ENCODE assay signal across 9 cellular contexts in genomic region chr16:24906199-24906808, GRCh38.
DNase-seq lines count a peak whose midpoint lies in the region; ATAC-seq and TF ChIP-seq lines count a peak whose summit lies in the region.
"Had no signal": no experiment of that assay in that cellular context is flagged by ENCODE, and none has a peak within 500 bp of the region (broad histone marks: within the 10 kb centered on the region; RNA-seq: fewer than 3 reads in every experiment).

No MANE protein-coding gene starts in this region.

- no peaks in the 10 kb centered on the region for H3K27me3 ChIP-seq in body of pancreas
- no peaks in the 10 kb centered on the region for H3K27me3 ChIP-seq in lower lobe of right lung (ENCODE audit: low read depth)

- no peak overlapping the region for H3K4me3 ChIP-seq in HFF-Myc (replicated peaks; ENCODE audit: low read depth, low read length)
- no peak overlapping the region for H3K4me3 ChIP-seq in body of pancreas
- no peak overlapping the region for H3K4me3 ChIP-seq in lower lobe of right lung

- H3K36me3 Mint-ChIP-seq in activated naive CD8-positive, alpha-beta T cell treated with anti-CD3 and anti-CD28 coated beads, Interleukin-2, amount 50 U/mL, for 24 hours (ENCODE audit: low read depth): no peaks in the 10 kb centered on the region
- H3K36me3 Mint-ChIP-seq in T-helper 17 cell (ENCODE audit: low read depth): no peaks in the 10 kb centered on the region
- H3K36me3 Mint-ChIP-seq: IgD-negative memory B cell had no signal

- peak; percentile 18 for ATAC-seq in body of pancreas
- no peak for ATAC-seq in lower lobe of right lung
- ATAC-seq in activated naive CD8-positive, alpha-beta T cell treated with anti-CD3 and anti-CD28 coated beads, Interleukin-2, amount 50 U/mL, for 24 hours: no peak
- ATAC-seq in GM18858 (IDR thresholded peaks at IDR 0.05; ENCODE audit: unreplicated experiment): no peak
- no peak for ATAC-seq in T-helper 17 cell

- no peak for TF ChIP-seq CTCF in HFF-Myc (IDR thresholded peaks at IDR 0.05; ENCODE audit: low read depth, low read length, missing control alignments)
- TF ChIP-seq CTCF in body of pancreas (IDR thresholded peaks at IDR 0.05): peak in 6 of 7 experiments; percentile 12 to 49 (median 32)
- TF ChIP-seq CTCF in lower lobe of right lung (IDR thresholded peaks at IDR 0.05): peak; percentile 39

- 34 to 42% methylated on average over 10 to 14 of the region's 14 CpGs for WGBS in body of pancreas, 2 donors

- no peak for TF ChIP-seq POLR2A in body of pancreas (IDR thresholded peaks at IDR 0.05)

- H3K27ac Mint-ChIP-seq in activated naive CD8-positive, alpha-beta T cell treated with anti-CD3 and anti-CD28 coated beads, Interleukin-2, amount 50 U/mL, for 24 hours: no peak overlapping the region
- no peak overlapping the region for H3K27ac Mint-ChIP-seq in T-helper 17 cell

- H3K27me3 Mint-ChIP-seq in activated naive CD8-positive, alpha-beta T cell treated with anti-CD3 and anti-CD28 coated beads, Interleukin-2, amount 50 U/mL, for 24 hours: peaks cover 3% of the 10 kb centered on the region
- no peaks in the 10 kb centered on the region for H3K27me3 Mint-ChIP-seq in T-helper 17 cell

- H3K27ac ChIP-seq in body of pancreas (no peak overlapping the region), lower lobe of right lung (no peak overlapping the region)

- DNase-seq in COLO829 (ENCODE audit: low spot score) (peak; percentile 26), HFF-Myc (ENCODE audit: extremely low read depth, low read depth) (peak; percentile 4), body of pancreas (no peak), lower lobe of right lung (no peak), T-helper 17 cell (no peak), NCI-H128 (lab: John Stamatoyannopoulos, UW; ENCODE audit: unreplicated experiment) (no peak)
- no peak for DNase-seq in activated naive CD8-positive, alpha-beta T cell treated with anti-CD3 and anti-CD28 coated beads, Interleukin-2, amount 50 U/mL, for 24 hours

- H3K4me1 Mint-ChIP-seq in activated naive CD8-positive, alpha-beta T cell treated with anti-CD3 and anti-CD28 coated beads, Interleukin-2, amount 50 U/mL, for 24 hours: peaks cover 2% of the 10 kb centered on the region
- peaks cover 3% of the 10 kb centered on the region for H3K4me1 Mint-ChIP-seq in T-helper 17 cell

- intact Hi-C loops in body of pancreas (cut with DNase I) (no loop called here), lower lobe of right lung (cut with DNase I) (no loop called here)

- H3K9me3 Mint-ChIP-seq in activated naive CD8-positive, alpha-beta T cell treated with anti-CD3 and anti-CD28 coated beads, Interleukin-2, amount 50 U/mL, for 24 hours: no peaks in the 10 kb centered on the region

- H3K4me3 Mint-ChIP-seq in activated naive CD8-positive, alpha-beta T cell treated with anti-CD3 and anti-CD28 coated beads, Interleukin-2, amount 50 U/mL, for 24 hours: no peak overlapping the region
- no peak overlapping the region for H3K4me3 Mint-ChIP-seq in T-helper 17 cell
- H3K4me3 Mint-ChIP-seq: IgD-negative memory B cell had no signal

- no peaks in the 10 kb centered on the region for H3K36me3 ChIP-seq in body of pancreas (replicated peaks in 1 of 2; ENCODE audit: insufficient read depth in 1 of 2, low read depth in 2 of 2)
- no peaks in the 10 kb centered on the region for H3K36me3 ChIP-seq in lower lobe of right lung

- H3K4me1 ChIP-seq in body of pancreas (no peaks in the 10 kb centered on the region), lower lobe of right lung (no peaks in the 10 kb centered on the region)

- H3K9me3 ChIP-seq in body of pancreas: no peaks in the 10 kb centered on the region
- H3K9me3 ChIP-seq in lower lobe of right lung: no peaks in the 10 kb centered on the region
- no peaks in the 10 kb centered on the region for H3K9me3 ChIP-seq in T-helper 17 cell (ENCODE audit: control insufficient read depth, low read length, poor library complexity, severe bottlenecking)

Comparison
In these comparisons a context has a peak if more than half of its experiments do, and no peak if none do; other contexts are left out.
1. DNase-seq: peak in COLO829 (single experiment) and HFF-Myc (single experiment); none in body of pancreas (0 of 4), lower lobe of right lung (single experiment), activated naive CD8-positive, alpha-beta T cell treated with anti-CD3 and anti-CD28 coated beads, Interleukin-2, amount 50 U/mL, for 24 hours (single experiment), T-helper 17 cell (0 of 3) and NCI-H128 (single experiment).